Comparison of ENCODE assay signal across 18 cellular contexts in genomic region chr9:91234523-91234922, GRCh38.
"Had no signal": no experiment of that assay in that cellular context is flagged by ENCODE, and none has a peak within 500 bp of the region (broad histone marks: within the 10 kb centered on the region; RNA-seq: fewer than 3 reads in every experiment).

No MANE protein-coding gene starts in this region.

- H3K4me3 ChIP-seq: adrenal gland, colonic mucosa, gastrocnemius medialis, heart right ventricle, left lung, suprapubic skin had no signal

- H3K4me1 Mint-ChIP-seq: nephron had no signal

- H3K9me3 Mint-ChIP-seq: memory B cell, type B pancreatic cell had no signal

- H3K27ac ChIP-seq: adrenal gland, colonic mucosa, gastrocnemius medialis, heart right ventricle, left lung, suprapubic skin had no signal

- DNase-seq: activated CD4-positive, alpha-beta T cell treated with anti-CD3 and anti-CD28 coated beads, Interleukin-2, amount 50 U/mL, for 48 hours; activated CD4-positive, CD25-positive, alpha-beta regulatory T cell; activated naive CD4-positive, alpha-beta T cell; adrenal gland; caudate nucleus; colonic mucosa; effector CD8-positive, alpha-beta T cell; gastrocnemius medialis; heart right ventricle; islet precursor cell; left lung; stimulated activated CD4-positive, alpha-beta T cell treated with anti-CD3 and anti-CD28 coated beads, Interleukin-4, amount 100 ng/mL, for 1 hour; stimulated activated CD8-positive, alpha-beta memory T cell treated with anti-CD3 and anti-CD28 coated beads, Interleukin-4, amount 100 ng/mL, for 48 hours; stimulated activated naive CD8-positive, alpha-beta T cell treated with anti-CD3 and anti-CD28 coated beads, Interleukin-15, Interleukin-2, amounts not matched to agents 100 U/mL and 50 U/mL, for 24 hours had no signal

- ATAC-seq: gastrocnemius medialis; heart right ventricle; left lung; stimulated activated naive CD8-positive, alpha-beta T cell treated with anti-CD3 and anti-CD28 coated beads, Interleukin-15, Interleukin-2, amounts not matched to agents 100 U/mL and 50 U/mL, for 24 hours had no signal

- H3K36me3 ChIP-seq: adrenal gland, colonic mucosa, gastrocnemius medialis, heart right ventricle, left lung, suprapubic skin had no signal

- H3K4me1 ChIP-seq: adrenal gland, colonic mucosa, gastrocnemius medialis, heart right ventricle, left lung, suprapubic skin had no signal

- H3K9me3 ChIP-seq: adrenal gland, colonic mucosa, gastrocnemius medialis, heart right ventricle, left lung, suprapubic skin had no signal

- H3K27me3 ChIP-seq: adrenal gland, colonic mucosa, gastrocnemius medialis, heart right ventricle, left lung, suprapubic skin had no signal

- H3K27ac Mint-ChIP-seq: memory B cell, nephron, type B pancreatic cell had no signal

- H3K4me3 Mint-ChIP-seq: memory B cell, nephron, type B pancreatic cell had no signal

- H3K27me3 Mint-ChIP-seq: memory B cell, type B pancreatic cell had no signal
